Comparison of ENCODE assay signal across 10 cellular contexts in genomic region chr11:8209208-8209807, GRCh38. TPM values are rescaled to one million over a fixed set of nuclear protein-coding genes. Genes with fewer than 3 reads are reported as not detected.
DNase-seq lines count a peak whose midpoint lies in the region; ATAC-seq and TF ChIP-seq lines count a peak whose summit lies in the region.
"Had no signal": no experiment of that assay in that cellular context is flagged by ENCODE, and none has a peak within 500 bp of the region (broad histone marks: within the 10 kb centered on the region; RNA-seq: fewer than 3 reads in every experiment).

No MANE protein-coding gene starts in this region.

- peak; percentile 27 for DNase-seq in NCI-H146 (lab: John Stamatoyannopoulos, UW)
- no peak for DNase-seq in NCI-H146 treated with DMSO at 0.1 percent for 48 hours (lab: John Stamatoyannopoulos, UW; ENCODE audit: unreplicated experiment)
- DNase-seq in NOMO-1 treated with dmso at 0.1 percent for 144 hours (lab: John Stamatoyannopoulos, UW; ENCODE audit: unreplicated experiment) = peak; percentile 13
- no peak for DNase-seq in epithelial cell of proximal tubule (ENCODE audit: low read depth)
- peak in 2 of 3 donors; percentile 13 to 18 for DNase-seq in stimulated activated CD4-positive, alpha-beta T cell treated with anti-CD3 and anti-CD28 coated beads, Interleukin-12 subunit alpha, Interleukin-12 subunit beta, amount 100 ng/mL, for 48 hours (ENCODE audit: low read depth in 2 of 3, low spot score in 1 of 3)

- H3K4me3 ChIP-seq in epithelial cell of proximal tubule (ENCODE audit: low read depth, low read length) = no peak overlapping the region
- H3K4me3 ChIP-seq: BLaER1 had no signal

- ATAC-seq in HG03520 (IDR thresholded peaks at IDR 0.05; ENCODE audit: unreplicated experiment) (no peak), HG02981 (IDR thresholded peaks at IDR 0.05; ENCODE audit: unreplicated experiment) (no peak), GM21619 (IDR thresholded peaks at IDR 0.05; ENCODE audit: unreplicated experiment) (no peak)

- TF ChIP-seq CTCF in epithelial cell of proximal tubule (conservative IDR thresholded peaks at IDR 0.05; ENCODE audit: low read depth, low read length) = peak; percentile 55

RNA-seq across cellular contexts. Expression of gene RIC3, which starts 40.5 kb away (rescaled TPM):
- 0.92 and 1.6 TPM in 2 replicates for total RNA-seq in epithelial cell of proximal tubule

RNA-seq across cellular contexts. Expression of gene LMO1, which starts 54.4 kb away (rescaled TPM):
- total RNA-seq in epithelial cell of proximal tubule = not detected in 2 replicates
- total RNA-seq: urinary bladder had no signal

Comparison
In these comparisons a context has a peak if more than half of its experiments do, and no peak if none do; other contexts are left out.
1. DNase-seq: peak in NCI-H146 (single experiment), NOMO-1 treated with dmso at 0.1 percent for 144 hours (single experiment) and stimulated activated CD4-positive, alpha-beta T cell treated with anti-CD3 and anti-CD28 coated beads, Interleukin-12 subunit alpha, Interleukin-12 subunit beta, amount 100 ng/mL, for 48 hours (2 of 3); none in NCI-H146 treated with DMSO at 0.1 percent for 48 hours (single experiment) and epithelial cell of proximal tubule (single experiment).